In the genomic region with DNA sequence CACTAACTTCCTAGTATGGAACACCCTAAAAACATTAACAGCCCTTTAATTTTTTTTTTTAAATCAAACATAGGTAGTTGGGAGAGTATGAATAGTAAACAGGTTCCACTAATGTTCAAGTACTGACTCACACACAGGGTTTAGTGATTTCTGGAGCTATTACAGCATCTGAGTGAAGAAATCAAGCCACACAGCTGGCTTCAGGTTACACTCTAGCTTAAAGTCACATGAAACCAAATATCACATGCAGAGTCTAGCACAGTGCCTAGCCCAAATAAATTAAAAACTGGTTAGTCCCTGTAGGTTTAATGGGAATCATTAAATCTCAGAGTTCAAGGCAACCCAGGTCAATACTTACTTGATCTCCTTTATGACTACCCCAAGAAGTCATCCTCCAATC, we compare ENCODE assay signal across 15 cellular contexts. TPM values are rescaled to one million over a fixed set of nuclear protein-coding genes. Genes with fewer than 3 reads are reported as not detected.
DNase-seq lines count a peak whose midpoint lies in the region; ATAC-seq, FAIRE-seq and TF ChIP-seq lines count a peak whose summit lies in the region.
"Had no signal": no experiment of that assay in that cellular context is flagged by ENCODE, and none has a peak within 500 bp of the region (broad histone marks: within the 10 kb centered on the region; RNA-seq: fewer than 3 reads in every experiment).

No MANE protein-coding gene starts in this region.

- in situ Hi-C loops in HepG2 (cut with HindIII; ENCODE audit: extremely low pct_ligation_motif_present, low pct_unique_long_range_greater_than_20kb) = no loop called here

- DNase-seq in AG09309 (ENCODE audit: low read depth) = peak; percentile 66
- DNase-seq in HFFc6 = peak; percentile 63
- DNase-seq in cardiac fibroblast (ENCODE audit: low read depth in 2 of 2) = peak; percentile 61 to 84
- DNase-seq in HepG2 (ENCODE audit: low spot score) = peak; percentile 45
- DNase-seq in hippocampal formation (lab: John Stamatoyannopoulos, UW) = no peak
- DNase-seq in CD14-positive monocyte (ENCODE audit: low spot score) = no peak
- DNase-seq in SKM-1 (lab: John Stamatoyannopoulos, UW; ENCODE audit: unreplicated experiment) = no peak
- DNase-seq: activated CD4-positive, alpha-beta memory T cell treated with anti-CD3 and anti-CD28 coated beads, Interleukin-2, amount 10 ng/mL, durations not matched to agents 7 days and 5 days; activated naive CD8-positive, alpha-beta T cell treated with anti-CD3 and anti-CD28 coated beads for 36 hours; CD8-positive, alpha-beta memory T cell; islet precursor cell; occipital lobe had no signal

- TF ChIP-seq RAD21 in HepG2 (CRISPR knock-in tag; IDR thresholded peaks at IDR 0.05) = no peak

- POLR2A ChIA-PET in HepG2 (lab: Yijun Ruan, JAX) = interaction anchor here (0.9 to 6.3 kb wide), 3 partner anchors 10 to 68 kb away, joined by 3 to 114 read pairs (median 9); a partner anchor contains a TSS

- H3K27ac Mint-ChIP-seq in HFFc6 = no peak overlapping the region
- H3K27ac Mint-ChIP-seq in CD14-positive monocyte = no peak overlapping the region
- H3K27ac Mint-ChIP-seq: activated CD4-positive, alpha-beta memory T cell treated with anti-CD3 and anti-CD28 coated beads, Interleukin-2, amount 10 ng/mL, durations not matched to agents 7 days and 5 days; activated naive CD8-positive, alpha-beta T cell treated with anti-CD3 and anti-CD28 coated beads for 36 hours; CD8-positive, alpha-beta memory T cell had no signal

- peaks cover 87% of the 10 kb centered on the region for H3K79me2 ChIP-seq in HepG2 (ENCODE audit: insufficient read depth, low read length)

- H3K4me2 ChIP-seq in HepG2 (ENCODE audit: low read depth, low read length) = peak overlapping the region; percentile 56

- no peak for TF ChIP-seq POLR2A in HepG2 (IDR thresholded peaks at IDR 0.05; ENCODE audit: insufficient read depth in 1 of 2, low read depth in 2 of 2, low read length in 2 of 2)

- TF ChIP-seq CTCF in AG09309 (IDR thresholded peaks at IDR 0.05; ENCODE audit: control insufficient read depth, insufficient read depth, low read depth, low read length, missing control alignments) (no peak), HFFc6 (IDR thresholded peaks at IDR 0.05) (no peak), cardiac fibroblast (IDR thresholded peaks at IDR 0.05; ENCODE audit: low read depth, low read length) (no peak), HepG2 (CRISPR knock-in tag; IDR thresholded peaks at IDR 0.05) (no peak), CD14-positive monocyte (IDR thresholded peaks at IDR 0.05) (no peak)

- no peaks in the 10 kb centered on the region for H3K9me3 Mint-ChIP-seq in HFFc6
- H3K9me3 Mint-ChIP-seq in CD14-positive monocyte = no peaks in the 10 kb centered on the region
- H3K9me3 Mint-ChIP-seq: activated CD4-positive, alpha-beta memory T cell treated with anti-CD3 and anti-CD28 coated beads, Interleukin-2, amount 10 ng/mL, durations not matched to agents 7 days and 5 days; activated naive CD8-positive, alpha-beta T cell treated with anti-CD3 and anti-CD28 coated beads for 36 hours; CD8-positive, alpha-beta memory T cell had no signal

- H3K4me3 ChIP-seq in AG09309 (ENCODE audit: control insufficient read depth, low read depth, low read length) (no peak overlapping the region), cardiac fibroblast (replicated peaks in 1 of 2; ENCODE audit: low read depth in 2 of 2, low read length in 2 of 2) (no peak overlapping the region), HepG2 (replicated peaks in 1 of 3; ENCODE audit: insufficient read depth in 1 of 3, low read depth in 2 of 3, low read length in 3 of 3) (peak overlapping the region in 1 of 3 experiments; percentile 31; a peak in 1 of 6 replicates)

- no peak for FAIRE-seq in HepG2 (lab: Jason Lieb, UNC)
- FAIRE-seq: endometrium, GM12891 had no signal

- CTCF ChIA-PET in HepG2 (lab: Yijun Ruan, JAX; ENCODE audit: low intra/inter-chr PET ratio, low total read pairs) = no interaction called here

- H3K4me3 Mint-ChIP-seq in HFFc6 (no peak overlapping the region), CD14-positive monocyte (no peak overlapping the region)
- H3K4me3 Mint-ChIP-seq: activated CD4-positive, alpha-beta memory T cell treated with anti-CD3 and anti-CD28 coated beads, Interleukin-2, amount 10 ng/mL, durations not matched to agents 7 days and 5 days; activated naive CD8-positive, alpha-beta T cell treated with anti-CD3 and anti-CD28 coated beads for 36 hours; CD8-positive, alpha-beta memory T cell had no signal

- H3K9ac ChIP-seq in HepG2 (ENCODE audit: insufficient read depth, low read depth, low read length) = no peak overlapping the region

- no peaks in the 10 kb centered on the region for H3K9me3 ChIP-seq in HepG2 (ENCODE audit: low read length)

- peaks cover 6% of the 10 kb centered on the region; the same call in 1 of the 2 replicates for H4K20me1 ChIP-seq in HepG2 (ENCODE audit: insufficient read depth, low read length)

- peaks cover 61% of the 10 kb centered on the region for H3K4me1 ChIP-seq in HepG2 (ENCODE audit: insufficient read depth, low read length)

- peaks cover 3 to 19% of the 10 kb centered on the region in 2 experiments; a peak in 4 of 5 replicates for H3K36me3 ChIP-seq in HepG2 (replicated peaks in 1 of 2; ENCODE audit: control insufficient read depth in 1 of 2, insufficient read depth in 2 of 2, low read length in 2 of 2)

- no peaks in the 10 kb centered on the region for H3K27me3 ChIP-seq in HepG2 (ENCODE audit: control insufficient read depth in 1 of 2, insufficient read depth in 2 of 2, low read length in 2 of 2)

- peak overlapping the region; percentile 64 for H3K27ac ChIP-seq in HepG2 (ENCODE audit: extremely low read length, insufficient read depth, low read length)

- H3K4me1 Mint-ChIP-seq in HFFc6 (ENCODE audit: low read depth) (peaks cover 18% of the 10 kb centered on the region), CD14-positive monocyte (peaks cover 8% of the 10 kb centered on the region)
- H3K4me1 Mint-ChIP-seq: activated CD4-positive, alpha-beta memory T cell treated with anti-CD3 and anti-CD28 coated beads, Interleukin-2, amount 10 ng/mL, durations not matched to agents 7 days and 5 days; activated naive CD8-positive, alpha-beta T cell treated with anti-CD3 and anti-CD28 coated beads for 36 hours; CD8-positive, alpha-beta memory T cell had no signal

- peak; percentile 70 for ATAC-seq in HepG2
- no peak for ATAC-seq in GM18498 (IDR thresholded peaks at IDR 0.05; ENCODE audit: unreplicated experiment)

- no peak for TF ChIP-seq EP300 in HepG2 (IDR thresholded peaks at IDR 0.05; ENCODE audit: low read depth in 2 of 2, low read length in 2 of 2)
- no peak for TF ChIP-seq EP300 in HepG2 (CRISPR knock-in tag; IDR thresholded peaks at IDR 0.05; ENCODE audit: borderline replicate concordance)

- no TSS peak for BruUV-seq in HepG2 (replicated peaks; lab: Mats Ljungman, UMichigan)

- intact Hi-C loops in HepG2 (cut with micrococcal nuclease; ENCODE audit: unreplicated experiment) (no loop called here), CD14-positive monocyte (cut with micrococcal nuclease) (no loop called here)

- H3K27me3 Mint-ChIP-seq in HFFc6 (ENCODE audit: insufficient read depth) = no peaks in the 10 kb centered on the region
- H3K27me3 Mint-ChIP-seq in CD14-positive monocyte (ENCODE audit: low read depth in 3 of 3) = no peaks in the 10 kb centered on the region
- H3K27me3 Mint-ChIP-seq: activated CD4-positive, alpha-beta memory T cell treated with anti-CD3 and anti-CD28 coated beads, Interleukin-2, amount 10 ng/mL, durations not matched to agents 7 days and 5 days; activated naive CD8-positive, alpha-beta T cell treated with anti-CD3 and anti-CD28 coated beads for 36 hours; CD8-positive, alpha-beta memory T cell had no signal

- H3K36me3 Mint-ChIP-seq in HFFc6 (ENCODE audit: low read depth) (0 out of 2 replicates have a peak, but pooled peaks cover 8% of the 10 kb centered on the region), CD14-positive monocyte (peaks cover 8 to 10% of the 10 kb centered on the region in 2 donors)
- H3K36me3 Mint-ChIP-seq: activated naive CD8-positive, alpha-beta T cell treated with anti-CD3 and anti-CD28 coated beads for 36 hours; CD8-positive, alpha-beta memory T cell had no signal

- H2AFZ ChIP-seq in HepG2 (ENCODE audit: low read length) = no peak overlapping the region

TF ChIP-seq in HepG2, 621 proteins besides CTCF, POLR2A, EP300 and RAD21 (continues in another document):
- no peak for TF ChIP-seq ZSCAN25 (CRISPR knock-in tag; IDR thresholded peaks at IDR 0.05)

RNA-seq across cellular contexts. Expression of a gene that starts 11.6 kb away (rescaled TPM):
- 1 to 10 TPM; 3.8 to 4.7 (median 4.3) TPM for total RNA-seq in HFFc6 (2021; fragmentation: NEBNext Ultra II Directional; extraction: Animal tissue kit (Norgen Biotek cat#: 25700))
- total RNA-seq in HepG2 (2016; rRNA removed; fragmentation: Illumina TruSeq; extraction: Trizol) = 33.3 and 46.5 TPM in 2 replicates
- total RNA-seq in HepG2 (2016; cell fraction: cytosol; rRNA removed; fragmentation: Illumina TruSeq; extraction: Trizol; ENCODE audit: low read depth) = 6.8 and 8.5 TPM in 2 replicates
- 34.1 and 46.4 TPM in 2 replicates for total RNA-seq in HepG2 (2016; cell fraction: insoluble cytoplasmic fraction; rRNA removed; fragmentation: Illumina TruSeq; extraction: Trizol)
- total RNA-seq in HepG2 (2016; cell fraction: membrane; rRNA removed; fragmentation: Illumina TruSeq; extraction: Trizol) = 25.9 and 26.8 TPM in 2 replicates
- total RNA-seq in HepG2 (2016; cell fraction: nucleus; rRNA removed; fragmentation: Illumina TruSeq; extraction: Trizol) = 25.0 and 33.6 TPM in 2 replicates
- polyA plus RNA-seq in HepG2 (2011; rRNA removed) (15.6 and 18.2 TPM in 2 replicates), CD14-positive monocyte (under 1 TPM; 0.31 to 0.67 TPM)
- 10.3 and 15.1 TPM in 2 replicates for polyA plus RNA-seq in HepG2 (2011; cell fraction: cytosol; rRNA removed)
- 4.2 and 6.1 TPM in 2 replicates for polyA plus RNA-seq in HepG2 (2011; cell fraction: nucleus; rRNA removed)
- polyA plus RNA-seq in HepG2 (2012) = 15.3 and 17.5 TPM in 2 replicates
- 5.7 and 6.2 TPM in 2 replicates for polyA plus RNA-seq in HepG2 (2016; cell fraction: cytosol; fragmentation: Illumina TruSeq; extraction: Trizol; ENCODE audit: low read depth)
- polyA plus RNA-seq in HepG2 (2016; cell fraction: insoluble cytoplasmic fraction; fragmentation: Illumina TruSeq; extraction: Trizol; ENCODE audit: low read depth) = 43.3 and 44.9 TPM in 2 replicates
- polyA plus RNA-seq in HepG2 (2016; cell fraction: membrane; fragmentation: Illumina TruSeq; extraction: Trizol; ENCODE audit: low read depth) = 17.9 and 18.2 TPM in 2 replicates
- polyA plus RNA-seq in HepG2 (2016; cell fraction: nucleus; fragmentation: Illumina TruSeq; extraction: Trizol; ENCODE audit: insufficient read depth, low read depth) = 22.4 and 26.9 TPM in 2 replicates
- polyA minus RNA-seq in HepG2 (2011; rRNA and poly(A)+ RNA removed; ENCODE audit: low replicate concordance) = 15.5 and 17.6 TPM in 2 replicates
- 15.5 and 15.7 TPM in 2 replicates for polyA minus RNA-seq in HepG2 (2011; cell fraction: cytosol; rRNA and poly(A)+ RNA removed)
- 18.3 and 31.2 TPM in 2 replicates for polyA minus RNA-seq in HepG2 (2011; cell fraction: nucleus; rRNA and poly(A)+ RNA removed)

Comparison
In these comparisons a context has a peak if more than half of its experiments do, and no peak if none do; other contexts are left out.
1. DNase-seq: peak in AG09309 (single experiment), HFFc6 (single experiment), cardiac fibroblast (2 of 2) and HepG2 (single experiment); none in hippocampal formation (0 of 2), CD14-positive monocyte (single experiment) and SKM-1 (single experiment).